Comparison of ENCODE assay signal across 16 cellular contexts in genomic region chr2:20620696-20621365, GRCh38. TPM values are rescaled to one million over a fixed set of nuclear protein-coding genes. Genes with fewer than 3 reads are reported as not detected.
DNase-seq lines count a peak whose midpoint lies in the region; ATAC-seq and TF ChIP-seq lines count a peak whose summit lies in the region.
"Had no signal": no experiment of that assay in that cellular context is flagged by ENCODE, and none has a peak within 500 bp of the region (broad histone marks: within the 10 kb centered on the region; RNA-seq: fewer than 3 reads in every experiment).

No MANE protein-coding gene starts in this region.

- no peak overlapping the region for H3K4me3 Mint-ChIP-seq in brain
- no peak overlapping the region for H3K4me3 Mint-ChIP-seq in glutamatergic neuron (ENCODE audit: unreplicated experiment)
- H3K4me3 Mint-ChIP-seq in neural progenitor cell = no peak overlapping the region
- H3K4me3 Mint-ChIP-seq in CD8-positive, alpha-beta T cell = no peak overlapping the region
- no peak overlapping the region for H3K4me3 Mint-ChIP-seq in activated naive CD8-positive, alpha-beta T cell treated with anti-CD3 and anti-CD28 coated beads for 36 hours
- H3K4me3 Mint-ChIP-seq: activated naive CD8-positive, alpha-beta T cell; mesothelial cell of epicardium had no signal

- intact Hi-C loops in tibial artery (cut with DNase I; ENCODE audit: low total_unique reads) = no loop called here
- intact Hi-C loops in CD8-positive, alpha-beta T cell (cut with DNase I, micrococcal nuclease) = no loop called here

- H4K20me1 ChIP-seq in neural progenitor cell (ENCODE audit: low read depth) = peaks cover 7% of the 10 kb centered on the region

- CTCF ChIA-PET in CD8-positive, alpha-beta T cell (lab: Charles Lee) = no interaction called here

- H3K4me1 ChIP-seq in neural progenitor cell = peaks cover 24% of the 10 kb centered on the region
- H3K4me1 ChIP-seq in tibial artery = peaks cover 16 to 61% (median 49%) of the 10 kb centered on the region in 4 donors
- no peaks in the 10 kb centered on the region for H3K4me1 ChIP-seq in CD8-positive, alpha-beta T cell (ENCODE audit: insufficient read depth, low read length)

- H3K9me3 ChIP-seq in neural progenitor cell (ENCODE audit: low read depth) = no peaks in the 10 kb centered on the region
- H3K9me3 ChIP-seq in tibial artery = no peaks in the 10 kb centered on the region
- H3K9me3 ChIP-seq in CD8-positive, alpha-beta T cell (ENCODE audit: low read length) = no peaks in the 10 kb centered on the region
- H3K9me3 ChIP-seq: BLaER1 treated with 17β-estradiol and CSF1 and Interleukin-3, amounts not matched to agents 10 nM and 100 nM; SJSA1 had no signal

- H3K4me1 Mint-ChIP-seq in brain = peaks cover 45% of the 10 kb centered on the region
- H3K4me1 Mint-ChIP-seq in glutamatergic neuron (ENCODE audit: low read depth, unreplicated experiment) = peaks cover 14% of the 10 kb centered on the region
- H3K4me1 Mint-ChIP-seq in neural progenitor cell = peaks cover 60% of the 10 kb centered on the region
- H3K4me1 Mint-ChIP-seq in CD8-positive, alpha-beta T cell (ENCODE audit: low read depth) = no peaks in the 10 kb centered on the region
- no peaks in the 10 kb centered on the region for H3K4me1 Mint-ChIP-seq in activated naive CD8-positive, alpha-beta T cell treated with anti-CD3 and anti-CD28 coated beads for 36 hours

- no peak overlapping the region for H3K27ac ChIP-seq in neural progenitor cell
- H3K27ac ChIP-seq in tibial artery = peak overlapping the region; percentile 97 to 99
- H3K27ac ChIP-seq in CD8-positive, alpha-beta T cell (ENCODE audit: low read depth, low read length) = no peak overlapping the region
- H3K27ac ChIP-seq: BLaER1 treated with 17β-estradiol and CSF1 and Interleukin-3, amounts not matched to agents 10 nM and 100 nM; SJSA1 had no signal

- no peak for TF ChIP-seq CTCF in brain (conservative IDR thresholded peaks at IDR 0.05)
- TF ChIP-seq CTCF in glutamatergic neuron (IDR thresholded peaks at IDR 0.05; ENCODE audit: partially characterized antibody, unreplicated experiment) = no peak
- TF ChIP-seq CTCF in neural progenitor cell (IDR thresholded peaks at IDR 0.05) = no peak
- no peak for TF ChIP-seq CTCF in tibial artery (IDR thresholded peaks at IDR 0.05)
- TF ChIP-seq CTCF in CD8-positive, alpha-beta T cell (IDR thresholded peaks at IDR 0.05) = no peak

- H3K9me3 Mint-ChIP-seq in brain (no peaks in the 10 kb centered on the region), glutamatergic neuron (ENCODE audit: unreplicated experiment) (peaks cover 13% of the 10 kb centered on the region), neural progenitor cell (no peaks in the 10 kb centered on the region)
- H3K9me3 Mint-ChIP-seq in CD8-positive, alpha-beta T cell = no peaks in the 10 kb centered on the region
- H3K9me3 Mint-ChIP-seq in activated naive CD8-positive, alpha-beta T cell treated with anti-CD3 and anti-CD28 coated beads for 36 hours = no peaks in the 10 kb centered on the region
- H3K9me3 Mint-ChIP-seq: mesothelial cell of epicardium had no signal

- H3K27me3 ChIP-seq in neural progenitor cell (no peaks in the 10 kb centered on the region), tibial artery (no peaks in the 10 kb centered on the region)
- no peaks in the 10 kb centered on the region for H3K27me3 ChIP-seq in CD8-positive, alpha-beta T cell (ENCODE audit: insufficient read depth, low read length)
- H3K27me3 ChIP-seq: SJSA1 had no signal

- no peaks in the 10 kb centered on the region for H3F3A ChIP-seq in neural progenitor cell (ENCODE audit: low read depth)

- no peak overlapping the region for H3K9ac ChIP-seq in neural progenitor cell

- POLR2A ChIA-PET in CD8-positive, alpha-beta T cell (lab: Charles Lee) = no interaction called here

- H3K79me2 ChIP-seq in neural progenitor cell (ENCODE audit: low read depth) = no peaks in the 10 kb centered on the region

- H3K27ac Mint-ChIP-seq in brain (peak overlapping the region in 4 of 5 experiments; percentile 36 to 64 (median 42)), glutamatergic neuron (ENCODE audit: unreplicated experiment) (no peak overlapping the region), neural progenitor cell (peak overlapping the region; percentile 3)
- H3K27ac Mint-ChIP-seq in CD8-positive, alpha-beta T cell = no peak overlapping the region
- H3K27ac Mint-ChIP-seq in activated naive CD8-positive, alpha-beta T cell treated with anti-CD3 and anti-CD28 coated beads for 36 hours = no peak overlapping the region
- H3K27ac Mint-ChIP-seq: activated naive CD8-positive, alpha-beta T cell; mesothelial cell of epicardium had no signal

- H3K4me2 ChIP-seq in neural progenitor cell = no peak overlapping the region

- H3K4me3 ChIP-seq in neural progenitor cell = no peak overlapping the region
- H3K4me3 ChIP-seq in tibial artery = no peak overlapping the region
- no peak overlapping the region for H3K4me3 ChIP-seq in CD8-positive, alpha-beta T cell (ENCODE audit: low read depth, low read length)
- H3K4me3 ChIP-seq: BLaER1 treated with 17β-estradiol and CSF1 and Interleukin-3, amounts not matched to agents 10 nM and 100 nM; SJSA1 had no signal

- H3K36me3 Mint-ChIP-seq in brain (peaks cover 20% of the 10 kb centered on the region), glutamatergic neuron (ENCODE audit: unreplicated experiment) (peaks cover 8% of the 10 kb centered on the region), neural progenitor cell (peaks cover 9% of the 10 kb centered on the region)
- H3K36me3 Mint-ChIP-seq in CD8-positive, alpha-beta T cell = peaks cover 55% of the 10 kb centered on the region
- peaks cover 2% of the 10 kb centered on the region for H3K36me3 Mint-ChIP-seq in activated naive CD8-positive, alpha-beta T cell treated with anti-CD3 and anti-CD28 coated beads for 36 hours

- H3K27me3 Mint-ChIP-seq in brain (no peaks in the 10 kb centered on the region), glutamatergic neuron (ENCODE audit: unreplicated experiment) (peaks cover 8% of the 10 kb centered on the region), neural progenitor cell (ENCODE audit: insufficient read depth, low read depth) (peaks cover 4% of the 10 kb centered on the region)
- H3K27me3 Mint-ChIP-seq in CD8-positive, alpha-beta T cell (ENCODE audit: low read depth) = no peaks in the 10 kb centered on the region
- H3K27me3 Mint-ChIP-seq in activated naive CD8-positive, alpha-beta T cell treated with anti-CD3 and anti-CD28 coated beads for 36 hours = no peaks in the 10 kb centered on the region
- H3K27me3 Mint-ChIP-seq: activated naive CD8-positive, alpha-beta T cell had no signal

- no peaks in the 10 kb centered on the region for H3K36me3 ChIP-seq in neural progenitor cell
- H3K36me3 ChIP-seq in tibial artery = peaks cover 43 to 59% (median 53%) of the 10 kb centered on the region in 3 donors
- peaks cover 25% of the 10 kb centered on the region for H3K36me3 ChIP-seq in CD8-positive, alpha-beta T cell (ENCODE audit: insufficient read depth, low read length)

- DNase-seq in glutamatergic neuron (peak; percentile 19), neural progenitor cell (ENCODE audit: low spot score) (no peak), tibial artery (peak; percentile 18 to 62), NCI-H187 treated with DMSO at 0.1 percent for 48 hours (lab: John Stamatoyannopoulos, UW) (no peak), C1 segment of cervical spinal cord (lab: John Stamatoyannopoulos, UW) (no peak)
- DNase-seq in CD8-positive, alpha-beta T cell = no peak
- DNase-seq in activated naive CD8-positive, alpha-beta T cell treated with anti-CD3 and anti-CD28 coated beads for 36 hours = no peak
- DNase-seq: cerebellar nuclear complex; NCI-H2081 treated with DMSO at 0.1 percent for 48 hours; NK-92 treated with Interleukin-12 subunit alpha and Interleukin-12 subunit beta, amount 100 ng/mL, for 24 hours had no signal

- no peak for ATAC-seq in CD8-positive, alpha-beta T cell

- no peak overlapping the region for H2AFZ ChIP-seq in neural progenitor cell (replicated peaks)

RNA-seq across cellular contexts. Expression of gene HS1BP3, which starts 30.1 kb away (rescaled TPM):
- polyA plus RNA-seq in brain (ENCODE audit: insufficient read depth, low read depth, low replicate concordance) = 46.7 TPM
- total RNA-seq in glutamatergic neuron (ENCODE audit: unreplicated experiment) = 23.8 TPM
- 10.0 and 19.5 TPM in 2 replicates for total RNA-seq in neural progenitor cell (ENCODE audit: low replicate concordance)
- total RNA-seq in CD8-positive, alpha-beta T cell = 1 to 10 TPM; 3.3 to 6.9 TPM
- total RNA-seq in activated naive CD8-positive, alpha-beta T cell treated with anti-CD3 and anti-CD28 coated beads for 36 hours = 1 to 10 TPM; 5.9 to 6.0 TPM

RNA-seq across cellular contexts. Expression of gene GDF7, which starts 46.1 kb away (rescaled TPM):
- polyA plus RNA-seq in brain (ENCODE audit: insufficient read depth, low read depth, low replicate concordance) = 0.10 TPM
- total RNA-seq in glutamatergic neuron (ENCODE audit: unreplicated experiment) = not detected
- not detected in 2 replicates for total RNA-seq in neural progenitor cell (ENCODE audit: low replicate concordance)
- under 1 TPM in 1 of 2 experiments, not detected in 1; 0.06 TPM for total RNA-seq in CD8-positive, alpha-beta T cell
- total RNA-seq in activated naive CD8-positive, alpha-beta T cell treated with anti-CD3 and anti-CD28 coated beads for 36 hours = not detected
- polyA plus RNA-seq: fibroblast of lung had no signal

Comparison
In these comparisons a context has a peak if more than half of its experiments do, and no peak if none do; other contexts are left out.
1. H3K27ac Mint-ChIP-seq: peak in brain (4 of 5) and neural progenitor cell (single experiment); none in glutamatergic neuron (single experiment), CD8-positive, alpha-beta T cell (single experiment) and activated naive CD8-positive, alpha-beta T cell treated with anti-CD3 and anti-CD28 coated beads for 36 hours (single experiment).
2. DNase-seq: peak in glutamatergic neuron (single experiment) and tibial artery (2 of 2); none in neural progenitor cell (single experiment), CD8-positive, alpha-beta T cell (0 of 7), NCI-H187 treated with DMSO at 0.1 percent for 48 hours (single experiment), C1 segment of cervical spinal cord (0 of 14) and activated naive CD8-positive, alpha-beta T cell treated with anti-CD3 and anti-CD28 coated beads for 36 hours (single experiment).
3. H3K27ac ChIP-seq: peak in tibial artery (2 of 2); none in neural progenitor cell (single experiment) and CD8-positive, alpha-beta T cell (single experiment).